29 cellular contexts compared by ENCODE assay signal in genomic region chr14:73780391-73780790, GRCh38.
A peak's percentile ranks its signal among the peaks of the same experiment; 100 is the strongest.
DNase-seq lines count a peak whose midpoint lies in the region; ATAC-seq and TF ChIP-seq lines count a peak whose summit lies in the region.
"Had no signal": no experiment of that assay in that cellular context is flagged by ENCODE, and none has a peak within 500 bp of the region (broad histone marks: within the 10 kb centered on the region; RNA-seq: fewer than 3 reads in every experiment).

No MANE protein-coding gene starts in this region.

- ATAC-seq in Panc1, result no peak
- ATAC-seq in memory B cell (ENCODE audit: low read depth), result no peak
- ATAC-seq: HepG2, lower lobe of right lung, pancreas, right cardiac atrium had no signal

- H2BK120ac ChIP-seq in mesendoderm (ENCODE audit: low read depth, low read length), result no peak overlapping the region

- H2AK5ac ChIP-seq in mesendoderm (ENCODE audit: low read length), result no peak overlapping the region

- H3K27me3 Mint-ChIP-seq in activated T-cell treated with anti-CD3 and anti-CD28 coated beads, Interleukin-2, amount 50 U/mL, for 24 hours, result no peaks in the 10 kb centered on the region
- no peaks in the 10 kb centered on the region for H3K27me3 Mint-ChIP-seq in memory B cell
- H3K27me3 Mint-ChIP-seq: activated CD4-positive, alpha-beta T cell treated with anti-CD3 and anti-CD28 coated beads, Interleukin-2, amount 10 ng/mL, durations not matched to agents 24 days and 14 days had no signal

- no peak overlapping the region for H4K5ac ChIP-seq in mesendoderm (ENCODE audit: low read length)

- no peak overlapping the region for H3K4me2 ChIP-seq in mesendoderm (ENCODE audit: low read length)

- intact Hi-C loops in Panc1 (cut with micrococcal nuclease; ENCODE audit: unreplicated experiment), result no loop called here
- intact Hi-C loops in spleen (cut with DNase I; ENCODE audit: low total_unique reads), result loop anchor here (10.0 kb wide), 1 partner anchor 46 kb away; no protein-coding TSS in a partner anchor
- intact Hi-C loops in ascending aorta (cut with DNase I), result no loop called here

- H3K36me3 ChIP-seq in Panc1 (ENCODE audit: control insufficient read depth, insufficient read depth, low read length), result no peaks in the 10 kb centered on the region
- peaks cover 0 to 8% (median 0%) of the 10 kb centered on the region in 6 donors for H3K36me3 ChIP-seq in spleen
- H3K36me3 ChIP-seq in ascending aorta, result no peaks in the 10 kb centered on the region
- H3K36me3 ChIP-seq in mesendoderm (ENCODE audit: control insufficient read depth, insufficient read depth, low read length), result no peaks in the 10 kb centered on the region
- H3K36me3 ChIP-seq: lower lobe of right lung, pancreas, thyroid gland had no signal

- 82 to 92% (median 88%) methylated on average over 4 of the region's 4 CpGs for WGBS in spleen, 5 donors
- WGBS in mesendoderm (ENCODE audit: extremely low coverage, insufficient coverage, low lambda C conversion rate), result no CpG with 5 or more reads among the region's 4 CpGs

- CTCF ChIA-PET in Panc1 (lab: Charles Lee), result interaction anchor here (0.5 kb wide), 1 partner anchor 195 kb away, joined by 5 read pairs; no protein-coding TSS in a partner anchor

- no TSS peak for BruUV-seq in Panc1 (replicated peaks; lab: Mats Ljungman, UMichigan)

- no peak overlapping the region for H3K4me3 Mint-ChIP-seq in activated T-cell treated with anti-CD3 and anti-CD28 coated beads, Interleukin-2, amount 50 U/mL, for 24 hours
- no peak overlapping the region for H3K4me3 Mint-ChIP-seq in memory B cell
- H3K4me3 Mint-ChIP-seq: activated CD4-positive, alpha-beta T cell treated with anti-CD3 and anti-CD28 coated beads, Interleukin-2, amount 10 ng/mL, durations not matched to agents 24 days and 14 days had no signal

- no peak for TF ChIP-seq POLR2A in spleen (IDR thresholded peaks at IDR 0.05)

- H4K8ac ChIP-seq in mesendoderm (ENCODE audit: low read depth, low read length), result no peak overlapping the region

- peaks cover 9% of the 10 kb centered on the region for H3K79me2 ChIP-seq in mesendoderm (ENCODE audit: control insufficient read depth, insufficient read depth, low read length)

- H3K9ac ChIP-seq in mesendoderm (ENCODE audit: low read length), result no peak overlapping the region

- H3K4ac ChIP-seq in mesendoderm (ENCODE audit: low read depth, low read length), result no peak overlapping the region

- H3K56ac ChIP-seq in mesendoderm (ENCODE audit: low read length), result no peak overlapping the region

- H3K9me3 ChIP-seq in Panc1 (ENCODE audit: control insufficient read depth, insufficient read depth, low read depth, low read length), result no peaks in the 10 kb centered on the region
- no peaks in the 10 kb centered on the region for H3K9me3 ChIP-seq in spleen
- H3K9me3 ChIP-seq in ascending aorta, result no peaks in the 10 kb centered on the region
- H3K9me3 ChIP-seq: HAP-1, lower lobe of right lung, pancreas, thyroid gland had no signal

- no peak overlapping the region for H3K23ac ChIP-seq in mesendoderm (ENCODE audit: low read length)

- DNase-seq in activated T-cell treated with anti-CD3 and anti-CD28 coated beads, Interleukin-2, amount 50 U/mL, for 24 hours, result no peak
- DNase-seq in activated T-cell treated with anti-CD3 and anti-CD28 coated beads, Interleukin-2, amount 50 U/mL, for 48 hours, result no peak
- DNase-seq in Panc1 (ENCODE audit: low read depth, low spot score), result no peak
- DNase-seq in memory B cell (ENCODE audit: low spot score in 2 of 2), result no peak
- peak; percentile 32 for DNase-seq in spleen
- DNase-seq in ascending aorta (ENCODE audit: low spot score in 2 of 2), result no peak
- DNase-seq in mesendoderm, result no peak
- DNase-seq in NCI-H2196 (lab: John Stamatoyannopoulos, UW; ENCODE audit: unreplicated experiment), result no peak
- DNase-seq: activated CD4-positive, alpha-beta T cell treated with anti-CD3 and anti-CD28 coated beads, Interleukin-2, amount 10 ng/mL, durations not matched to agents 24 days and 14 days; activated CD8-positive, alpha-beta memory T cell treated with anti-CD3 and anti-CD28 coated beads for 24 hours; activated T-cell treated with anti-CD3 and anti-CD28 coated beads for 4 hours; cerebellar nuclear complex; DMS153; foreskin melanocyte; Karpas-422; kidney glomerular epithelial cell; lower lobe of right lung; NCI-H1417 treated with DMSO at 0.1 percent for 48 hours; NCI-H2081 treated with DMSO at 0.1 percent for 48 hours; NCI-H446; NCI-H748 treated with DMSO at 0.1 percent for 48 hours; right cardiac atrium; stimulated activated CD8-positive, alpha-beta memory T cell treated with anti-CD3 and anti-CD28 coated beads, Interleukin-4, amount 100 ng/mL, for 48 hours; T-helper 9 cell; thyroid gland had no signal

- H3K9me3 Mint-ChIP-seq in activated T-cell treated with anti-CD3 and anti-CD28 coated beads, Interleukin-2, amount 50 U/mL, for 24 hours, result no peaks in the 10 kb centered on the region
- no peaks in the 10 kb centered on the region for H3K9me3 Mint-ChIP-seq in memory B cell
- H3K9me3 Mint-ChIP-seq: activated CD4-positive, alpha-beta T cell treated with anti-CD3 and anti-CD28 coated beads, Interleukin-2, amount 10 ng/mL, durations not matched to agents 24 days and 14 days had no signal

- no peak overlapping the region for H3K18ac ChIP-seq in mesendoderm (ENCODE audit: low read length)

- POLR2A ChIA-PET in Panc1 (lab: Charles Lee), result no interaction called here

- peaks cover 71% of the 10 kb centered on the region for H3K4me1 Mint-ChIP-seq in activated T-cell treated with anti-CD3 and anti-CD28 coated beads, Interleukin-2, amount 50 U/mL, for 24 hours (ENCODE audit: low read depth)
- peaks cover 49% of the 10 kb centered on the region for H3K4me1 Mint-ChIP-seq in memory B cell

- TF ChIP-seq CTCF in Panc1 (IDR thresholded peaks at IDR 0.05) (no peak), spleen (IDR thresholded peaks at IDR 0.05 in 8 of 11, conservative IDR thresholded peaks at IDR 0.05 in 3 of 11) (no peak), ascending aorta (IDR thresholded peaks at IDR 0.05) (no peak)

- H3K4me3 ChIP-seq in Panc1 (ENCODE audit: low read depth in 2 of 2, low read length in 2 of 2) (no peak overlapping the region), spleen (no peak overlapping the region), ascending aorta (no peak overlapping the region), mesendoderm (ENCODE audit: low read length) (no peak overlapping the region)
- H3K4me3 ChIP-seq: HAP-1, lower lobe of right lung, pancreas, thyroid gland had no signal

- in situ Hi-C loops in Panc1 (cut with HindIII; ENCODE audit: low pct_unique_long_range_greater_than_20kb, low sequenced_read_pairs), result no loop called here

- H3K27ac ChIP-seq in Panc1 (ENCODE audit: low read length) (peak overlapping the region; percentile 68), spleen (peak overlapping the region in 2 of 8 donors; percentile 11), ascending aorta (no peak overlapping the region), mesendoderm (ENCODE audit: low read depth, low read length) (no peak overlapping the region)
- H3K27ac ChIP-seq: lower lobe of right lung, pancreas, VCaP had no signal

- H2BK5ac ChIP-seq in mesendoderm (ENCODE audit: low read length), result no peak overlapping the region

- H3K27me3 ChIP-seq in Panc1 (ENCODE audit: control insufficient read depth, insufficient read depth, low read length) (no peaks in the 10 kb centered on the region), spleen (replicated peaks in 1 of 7) (no peaks in the 10 kb centered on the region), ascending aorta (no peaks in the 10 kb centered on the region), mesendoderm (ENCODE audit: insufficient read depth, low read length, poor library complexity) (no peaks in the 10 kb centered on the region)
- H3K27me3 ChIP-seq: pancreas, thyroid gland had no signal

- H3K4me1 ChIP-seq in Panc1 (ENCODE audit: control insufficient read depth, insufficient read depth, low read length) (peaks cover 62% of the 10 kb centered on the region), spleen (peaks cover 49 to 97% (median 80%) of the 10 kb centered on the region in 6 donors), ascending aorta (peaks cover 20 to 55% of the 10 kb centered on the region in 2 donors), mesendoderm (ENCODE audit: control insufficient read depth, low read depth, low read length) (peaks cover 8% of the 10 kb centered on the region)

- H3K36me3 Mint-ChIP-seq in activated T-cell treated with anti-CD3 and anti-CD28 coated beads, Interleukin-2, amount 50 U/mL, for 24 hours (ENCODE audit: low read depth), result peaks cover 6% of the 10 kb centered on the region
- peaks cover 5% of the 10 kb centered on the region for H3K36me3 Mint-ChIP-seq in memory B cell

- peak overlapping the region; percentile 24 for H3K27ac Mint-ChIP-seq in activated T-cell treated with anti-CD3 and anti-CD28 coated beads, Interleukin-2, amount 50 U/mL, for 24 hours
- peak overlapping the region; percentile 88 for H3K27ac Mint-ChIP-seq in memory B cell
- H3K27ac Mint-ChIP-seq: activated CD4-positive, alpha-beta T cell treated with anti-CD3 and anti-CD28 coated beads, Interleukin-2, amount 10 ng/mL, durations not matched to agents 24 days and 14 days had no signal

- peaks cover 27% of the 10 kb centered on the region for H3K79me1 ChIP-seq in mesendoderm (ENCODE audit: low read length)

- no peak overlapping the region for H2BK15ac ChIP-seq in mesendoderm (replicated peaks; ENCODE audit: low read depth)
